8 cellular contexts compared by ENCODE assay signal in genomic region chr16:2883027-2883846, GRCh38. TPM values are rescaled to one million over a fixed set of nuclear protein-coding genes. Genes with fewer than 3 reads are reported as not detected.
DNase-seq lines count a peak whose midpoint lies in the region; ATAC-seq and TF ChIP-seq lines count a peak whose summit lies in the region.

FLYWCH2 (plus strand) TSS chr16:2883215; CDS start chr16:2896450, 13,235 bp downstream.

- peaks cover 14% of the 10 kb centered on the region for H3K4me1 Mint-ChIP-seq in activated T-helper 2 cell treated with anti-CD3 and anti-CD28 coated beads, Interferon-gamma antibody, Interleukin-2, Interleukin-4, amounts not matched to agents 10 μg/mL and 5 μg/mL and 100 μg/mL, durations not matched to agents 14 hours and 24 hours and 36 hours (ENCODE audit: low read depth)
- H3K4me1 Mint-ChIP-seq in natural killer cell, result peaks cover 7 to 18% of the 10 kb centered on the region in 2 donors

- no peaks in the 10 kb centered on the region for H3K36me3 Mint-ChIP-seq in activated T-helper 2 cell treated with anti-CD3 and anti-CD28 coated beads, Interferon-gamma antibody, Interleukin-2, Interleukin-4, amounts not matched to agents 10 μg/mL and 5 μg/mL and 100 μg/mL, durations not matched to agents 14 hours and 24 hours and 36 hours (ENCODE audit: low read depth)
- no peaks in the 10 kb centered on the region for H3K36me3 Mint-ChIP-seq in natural killer cell

- ATAC-seq in RWPE2 (ENCODE audit: low read depth) (peak; percentile 74), natural killer cell (peak; percentile 81 to 93 (median 82))

- peaks cover 4% of the 10 kb centered on the region for H3K9me3 Mint-ChIP-seq in activated T-helper 2 cell treated with anti-CD3 and anti-CD28 coated beads, Interferon-gamma antibody, Interleukin-2, Interleukin-4, amounts not matched to agents 10 μg/mL and 5 μg/mL and 100 μg/mL, durations not matched to agents 14 hours and 24 hours and 36 hours
- H3K9me3 Mint-ChIP-seq in natural killer cell, result no peaks in the 10 kb centered on the region

- no peaks in the 10 kb centered on the region for H3K4me1 ChIP-seq in RWPE2 (ENCODE audit: insufficient read depth, poor library complexity, severe bottlenecking)

- peak; percentile 94 for DNase-seq in EH (ENCODE audit: low read depth)
- peak; percentile 90 for DNase-seq in H4 (ENCODE audit: low spot score)
- DNase-seq in LoVo (ENCODE audit: low spot score), result peak; percentile 96
- DNase-seq in RWPE2 (ENCODE audit: low spot score), result peak; percentile 94
- DNase-seq in activated T-helper 2 cell treated with anti-CD3 and anti-CD28 coated beads, Interferon-gamma antibody, Interleukin-2, Interleukin-4, amounts not matched to agents 10 μg/mL and 5 μg/mL and 100 μg/mL, durations not matched to agents 14 hours and 24 hours and 36 hours (ENCODE audit: low spot score), result peak; percentile 100
- peak; percentile 92 for DNase-seq in fibroblast of mammary gland (ENCODE audit: low read depth)
- DNase-seq in natural killer cell, result peak; percentile 100
- peak; percentile 97 for DNase-seq in stimulated activated naive CD4-positive, alpha-beta T cell treated with Interleukin-2 at 50 U/mL for 16 hours (lab: John Stamatoyannopoulos, UW)

- H3K36me3 ChIP-seq in RWPE2 (ENCODE audit: low read depth), result no peaks in the 10 kb centered on the region; the same call in 1 of the 2 replicates

- H3K9me3 ChIP-seq in RWPE2 (ENCODE audit: severe bottlenecking), result no peaks in the 10 kb centered on the region

- intact Hi-C loops in activated T-helper 2 cell treated with anti-CD3 and anti-CD28 coated beads, Interferon-gamma antibody, Interleukin-2, Interleukin-4, amounts not matched to agents 10 μg/mL and 5 μg/mL and 100 μg/mL, durations not matched to agents 14 hours and 24 hours and 36 hours (cut with micrococcal nuclease), result loop anchor here (5.0 kb wide), 1 partner anchor 201 kb away; the partner anchor contains the start of gene KCTD5
- intact Hi-C loops in natural killer cell (cut with micrococcal nuclease), result loop anchor here (1.0 to 5.0 kb wide), 3 partner anchors 22 to 44 kb away; no protein-coding TSS in a partner anchor

- H3K27me3 Mint-ChIP-seq in activated T-helper 2 cell treated with anti-CD3 and anti-CD28 coated beads, Interferon-gamma antibody, Interleukin-2, Interleukin-4, amounts not matched to agents 10 μg/mL and 5 μg/mL and 100 μg/mL, durations not matched to agents 14 hours and 24 hours and 36 hours (ENCODE audit: low read depth), result peaks cover 2% of the 10 kb centered on the region
- H3K27me3 Mint-ChIP-seq in natural killer cell (ENCODE audit: low read depth in 2 of 2), result no peaks in the 10 kb centered on the region

- TF ChIP-seq CTCF in RWPE2 (IDR thresholded peaks at IDR 0.05; ENCODE audit: poor library complexity, severe bottlenecking) (no peak), fibroblast of mammary gland (conservative IDR thresholded peaks at IDR 0.05; ENCODE audit: control insufficient read depth, insufficient read depth, low read depth, low read length) (no peak), natural killer cell (IDR thresholded peaks at IDR 0.05) (no peak)

- H3K27ac Mint-ChIP-seq in activated T-helper 2 cell treated with anti-CD3 and anti-CD28 coated beads, Interferon-gamma antibody, Interleukin-2, Interleukin-4, amounts not matched to agents 10 μg/mL and 5 μg/mL and 100 μg/mL, durations not matched to agents 14 hours and 24 hours and 36 hours, result peak within 1 kb of the TSS; percentile 94
- peak within 1 kb of the TSS; percentile 94 to 96 for H3K27ac Mint-ChIP-seq in natural killer cell

- H3K27ac ChIP-seq in RWPE2 (ENCODE audit: poor library complexity, severe bottlenecking), result peak within 1 kb of the TSS; percentile 38

- peak within 1 kb of the TSS; percentile 86 for H3K4me3 Mint-ChIP-seq in activated T-helper 2 cell treated with anti-CD3 and anti-CD28 coated beads, Interferon-gamma antibody, Interleukin-2, Interleukin-4, amounts not matched to agents 10 μg/mL and 5 μg/mL and 100 μg/mL, durations not matched to agents 14 hours and 24 hours and 36 hours (ENCODE audit: low read depth)
- H3K4me3 Mint-ChIP-seq in natural killer cell, result peak within 1 kb of the TSS; percentile 89

- H3K27me3 ChIP-seq in RWPE2 (ENCODE audit: insufficient read depth, poor library complexity, severe bottlenecking), result no peaks in the 10 kb centered on the region

- peak within 1 kb of the TSS; percentile 69 for H3K4me3 ChIP-seq in RWPE2 (ENCODE audit: severe bottlenecking)
- peak within 1 kb of the TSS; percentile 78 for H3K4me3 ChIP-seq in fibroblast of mammary gland (ENCODE audit: control insufficient read depth, low read depth, low read length)

RNA-seq across cellular contexts. Expression of gene FLYWCH2, which starts in this region (rescaled TPM):
- total RNA-seq in H4 (2014; rRNA removed; shearing (Covaris generic)), result 57.3 and 77.7 TPM in 2 replicates
- total RNA-seq in activated T-helper 2 cell treated with anti-CD3 and anti-CD28 coated beads, Interferon-gamma antibody, Interleukin-2, Interleukin-4, amounts not matched to agents 10 μg/mL and 5 μg/mL and 100 μg/mL, durations not matched to agents 14 hours and 24 hours and 36 hours, result 21.0 and 23.6 TPM in 2 replicates
- total RNA-seq in natural killer cell, result 10 to 100 TPM; 12.0 to 12.7 (median 12.6) TPM

Comparison
In these comparisons a context has a peak if more than half of its experiments do, and no peak if none do; other contexts are left out.
1. Peak in every context shown above with its lines: DNase-seq, ATAC-seq, H3K4me3 ChIP-seq and H3K27ac ChIP-seq.